ENCODE assay signal across 8 cellular contexts in the genomic region with DNA sequence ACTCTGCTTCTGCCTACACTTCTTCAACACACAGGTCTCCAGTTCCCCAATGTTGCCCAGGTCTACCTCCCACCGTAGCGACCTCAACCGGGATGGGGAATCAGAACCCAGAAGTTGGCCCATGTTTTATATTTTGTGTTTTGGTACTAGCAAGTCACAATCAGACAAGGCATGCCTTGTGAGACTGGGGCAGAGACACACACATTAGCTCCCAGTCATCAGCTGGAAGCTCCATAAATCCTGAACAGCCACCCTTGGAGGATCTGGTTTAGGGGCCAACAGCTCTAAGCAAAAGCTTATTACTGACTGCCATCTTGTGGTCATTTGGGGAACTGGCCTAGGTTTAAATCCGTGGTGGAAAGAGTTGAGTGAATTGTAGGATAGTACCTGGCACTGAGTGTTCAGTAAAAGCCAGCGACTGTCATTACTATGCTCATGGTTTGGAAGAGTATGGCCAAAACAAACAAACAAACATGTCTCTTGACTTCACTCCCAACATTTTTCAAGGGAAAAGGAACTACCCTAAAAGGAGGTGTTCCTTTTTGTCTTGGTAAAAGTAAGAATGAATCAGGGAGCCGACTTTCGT.
A peak's percentile ranks its signal among the peaks of the same experiment; 100 is the strongest.
DNase-seq lines count a peak whose midpoint lies in the region; ATAC-seq, FAIRE-seq and TF ChIP-seq lines count a peak whose summit lies in the region.

No MANE protein-coding gene starts in this region.

- DNase-seq in AG10803 (ENCODE audit: low read depth), result peak; percentile 80
- DNase-seq in H54 (ENCODE audit: insufficient read length, low spot score), result peak; percentile 58
- DNase-seq in NCI-H2227 treated with DMSO at 0.1 percent for 48 hours (lab: John Stamatoyannopoulos, UW), result peak; percentile 82
- peak; percentile 49 to 87 for DNase-seq in T47D (ENCODE audit: low read depth in 1 of 2, low spot score in 1 of 2)
- peak; percentile 77 for DNase-seq in iris pigment epithelial cell (ENCODE audit: low read depth)
- peak; percentile 42 to 82 for DNase-seq in stimulated activated CD4-positive, alpha-beta T cell treated with anti-CD3 and anti-CD28 coated beads, Interleukin-1b, Interleukin-23, amount 100 ng/mL, for 4 hours (ENCODE audit: low read depth in 2 of 2)

- TF ChIP-seq POLR2A in H54 (IDR thresholded peaks at IDR 0.05; ENCODE audit: low read depth, low read length), result no peak

- TF ChIP-seq CTCF in AG10803 (conservative IDR thresholded peaks at IDR 0.05; ENCODE audit: low read length) (peak; percentile 98), WI38 (IDR thresholded peaks at IDR 0.05; ENCODE audit: low read depth, low read length) (peak; percentile 87)

- no peak for ATAC-seq in HG03457 (IDR thresholded peaks at IDR 0.05; ENCODE audit: unreplicated experiment)

- H3K4me3 ChIP-seq in AG10803 (ENCODE audit: low read length), result no peak overlapping the region
- H3K4me3 ChIP-seq in WI38 (ENCODE audit: low read depth, low read length), result no peak overlapping the region

- peak; percentile 55 for FAIRE-seq in H54 (lab: Jason Lieb, UNC)

- in situ Hi-C loops in T47D (cut with HindIII; ENCODE audit: low pct_unique_long_range_greater_than_20kb, low sequenced_read_pairs), result no loop called here
